ENCODE assay signal across 8 cellular contexts in genomic region chr22:22030493-22031182, GRCh38. TPM values are rescaled to one million over a fixed set of nuclear protein-coding genes. Genes with fewer than 3 reads are reported as not detected.
DNase-seq lines count a peak whose midpoint lies in the region; TF ChIP-seq lines count a peak whose summit lies in the region.

No MANE protein-coding gene starts in this region.

- TF ChIP-seq CTCF in GM20000 (IDR thresholded peaks at IDR 0.05; ENCODE audit: extremely low read depth, missing control alignments) (peak; percentile 77), glutamatergic neuron (IDR thresholded peaks at IDR 0.05; ENCODE audit: partially characterized antibody, unreplicated experiment) (no peak), smooth muscle cell (IDR thresholded peaks at IDR 0.05; ENCODE audit: borderline replicate concordance, insufficient read depth, poor library complexity, severe bottlenecking) (no peak), mesothelial cell of epicardium (IDR thresholded peaks at IDR 0.05; ENCODE audit: unreplicated experiment) (no peak)

- H3K36me3 Mint-ChIP-seq in glutamatergic neuron (ENCODE audit: unreplicated experiment) (peaks cover 4% of the 10 kb centered on the region), mesothelial cell of epicardium (no peaks in the 10 kb centered on the region)

- H3K4me1 Mint-ChIP-seq in glutamatergic neuron (ENCODE audit: low read depth, unreplicated experiment) = no peaks in the 10 kb centered on the region
- H3K4me1 Mint-ChIP-seq in mesothelial cell of epicardium = no peaks in the 10 kb centered on the region

- H3K9me3 ChIP-seq in smooth muscle cell (replicated peaks; ENCODE audit: low read depth) = no peaks in the 10 kb centered on the region

- H3K27me3 Mint-ChIP-seq in glutamatergic neuron (ENCODE audit: unreplicated experiment) (no peaks in the 10 kb centered on the region), mesothelial cell of epicardium (ENCODE audit: low read depth) (peaks cover 21% of the 10 kb centered on the region)

- DNase-seq in EL (peak; percentile 21), GM20000 (ENCODE audit: low spot score) (peak; percentile 71), MV-4-11 (lab: John Stamatoyannopoulos, UW) (peak; percentile 61), glutamatergic neuron (peak; percentile 33), smooth muscle cell (lab: John Stamatoyannopoulos, UW; ENCODE audit: unreplicated experiment) (no peak), epidermal melanocyte (ENCODE audit: insufficient read length, low spot score) (no peak), mesothelial cell of epicardium (ENCODE audit: low spot score in 2 of 2, unreplicated experiment in 2 of 2) (no peak), inferior parietal cortex (ENCODE audit: extremely low spot score) (no peak)

- peaks cover 18% of the 10 kb centered on the region for H3K27me3 ChIP-seq in smooth muscle cell (ENCODE audit: low read depth)

- H3K27ac Mint-ChIP-seq in glutamatergic neuron (ENCODE audit: unreplicated experiment) (no peak overlapping the region), mesothelial cell of epicardium (no peak overlapping the region)

- peaks cover 2% of the 10 kb centered on the region for H3K9me3 Mint-ChIP-seq in glutamatergic neuron (ENCODE audit: unreplicated experiment)
- no peaks in the 10 kb centered on the region for H3K9me3 Mint-ChIP-seq in mesothelial cell of epicardium

- no peaks in the 10 kb centered on the region for H3K79me2 ChIP-seq in smooth muscle cell (ENCODE audit: low read depth)

- H3K36me3 ChIP-seq in smooth muscle cell (ENCODE audit: low read depth) = no peaks in the 10 kb centered on the region

- 54% methylated on average over 7 of the region's 7 CpGs for WGBS in smooth muscle cell (ENCODE audit: low lambda C conversion rate)

- no peak overlapping the region for H3K4me3 ChIP-seq in smooth muscle cell

- H3K4me2 ChIP-seq in smooth muscle cell = no peak overlapping the region

- no peak overlapping the region for H2AFZ ChIP-seq in smooth muscle cell (ENCODE audit: low read depth)

- no peak overlapping the region for H3K9ac ChIP-seq in smooth muscle cell (ENCODE audit: low read depth)

- no peak overlapping the region for H3K27ac ChIP-seq in smooth muscle cell (ENCODE audit: low read depth)

- H3K4me1 ChIP-seq in smooth muscle cell (ENCODE audit: low read depth) = no peaks in the 10 kb centered on the region

- no peaks in the 10 kb centered on the region for H4K20me1 ChIP-seq in smooth muscle cell (ENCODE audit: low read depth)

- H3K4me3 Mint-ChIP-seq in glutamatergic neuron (ENCODE audit: unreplicated experiment) = no peak overlapping the region
- no peak overlapping the region for H3K4me3 Mint-ChIP-seq in mesothelial cell of epicardium

- no peaks in the 10 kb centered on the region for H3F3A ChIP-seq in smooth muscle cell (ENCODE audit: low read depth)

RNA-seq across cellular contexts. Expression of gene TOP3B, which starts 48.1 kb away (rescaled TPM):
- total RNA-seq in glutamatergic neuron (ENCODE audit: unreplicated experiment) (83.5 TPM), smooth muscle cell (15.2 and 17.3 TPM in 2 replicates), mesothelial cell of epicardium (59.8 to 63.3 TPM (median 60.8 TPM) in 3 replicates)
- polyA plus RNA-seq in smooth muscle cell = 17.6 and 26.7 TPM in 2 replicates

Comparison
In these comparisons a context has a peak if more than half of its experiments do, and no peak if none do; other contexts are left out.
1. DNase-seq: peak in EL (single experiment), GM20000 (single experiment), MV-4-11 (single experiment) and glutamatergic neuron (single experiment); none in smooth muscle cell (single experiment), epidermal melanocyte (single experiment), mesothelial cell of epicardium (0 of 2) and inferior parietal cortex (single experiment).